ENCODE assay signal across 19 cellular contexts in the genomic region with DNA sequence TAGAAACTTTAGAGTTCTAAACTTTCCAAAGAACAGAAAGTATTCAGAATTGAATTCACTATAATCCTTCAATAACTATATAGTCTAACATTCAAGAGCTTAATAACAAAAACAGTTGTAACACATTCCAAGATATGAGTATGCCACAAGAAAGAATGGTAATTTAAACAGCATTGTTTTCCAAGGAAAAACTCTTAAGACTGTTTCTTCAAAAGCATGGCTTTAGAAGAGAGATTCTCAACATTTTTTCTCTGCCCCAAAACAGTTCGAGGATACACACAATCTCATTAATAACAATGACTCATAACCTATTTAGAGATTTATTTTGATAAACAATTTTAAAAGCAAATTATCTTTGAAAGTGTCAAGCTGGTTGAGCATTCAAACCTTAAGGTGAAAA. TPM values are rescaled to one million over a fixed set of nuclear protein-coding genes. Genes with fewer than 3 reads are reported as not detected.
A peak's percentile ranks its signal among the peaks of the same experiment; 100 is the strongest.
DNase-seq lines count a peak whose midpoint lies in the region; ATAC-seq and TF ChIP-seq lines count a peak whose summit lies in the region.
"Had no signal": no experiment of that assay in that cellular context is flagged by ENCODE, and none has a peak within 500 bp of the region (broad histone marks: within the 10 kb centered on the region; RNA-seq: fewer than 3 reads in every experiment).

No MANE protein-coding gene starts in this region.

- H3K36me3 ChIP-seq in HUES6 (ENCODE audit: control insufficient read depth, insufficient read depth, low read length) (no peaks in the 10 kb centered on the region), mesodermal cell (ENCODE audit: control insufficient read depth, insufficient read depth, low read length) (no peaks in the 10 kb centered on the region), left lung (no peaks in the 10 kb centered on the region)
- H3K36me3 ChIP-seq: BE2C, HAP-1 had no signal

- H3K27ac ChIP-seq in HUES6 (ENCODE audit: low read depth, low read length), result peak overlapping the region; percentile 59; the same call in 1 of the 2 replicates
- peak overlapping the region; percentile 32 for H3K27ac ChIP-seq in mesodermal cell (ENCODE audit: low read depth, low read length, severe bottlenecking)
- H3K27ac ChIP-seq in left lung, result no peak overlapping the region
- H3K27ac ChIP-seq: PC-9 had no signal

- no CpG with 5 or more reads among the region's 1 CpG for WGBS in mesodermal cell (ENCODE audit: insufficient coverage in 2 of 2), 2 experiments

- H3K9ac ChIP-seq in HUES6 (ENCODE audit: low read length), result no peak overlapping the region

- no peak for ATAC-seq in left lung

- DNase-seq in amniotic epithelial cell (ENCODE audit: low read depth), result peak; percentile 39
- no peak for DNase-seq in central memory CD4-positive, alpha-beta T cell
- no peak for DNase-seq in stimulated activated naive CD4-positive, alpha-beta T cell treated with Interleukin-2 at 50 U/mL for 16 hours (lab: John Stamatoyannopoulos, UW)
- no peak for DNase-seq in left lung
- DNase-seq in NCI-H187 (lab: John Stamatoyannopoulos, UW), result no peak
- DNase-seq: BE2C; Caco-2; CD4-positive, CD25-positive, alpha-beta regulatory T cell; GF-D8; Kasumi-1; NCI-H1105 treated with DMSO at 0.1 percent for 48 hours; NCI-H1694 treated with DMSO at 0.1 percent for 48 hours; NCI-H2227 treated with DMSO at 0.1 percent for 48 hours; NCI-H510A treated with DMSO at 0.1 percent for 48 hours; NCI-H82; PC-9 had no signal

- H3K9me3 ChIP-seq in HUES6 (ENCODE audit: control insufficient read depth, insufficient read depth, low read depth, low read length) (no peaks in the 10 kb centered on the region), mesodermal cell (ENCODE audit: control insufficient read depth, low read length) (no peaks in the 10 kb centered on the region), left lung (no peaks in the 10 kb centered on the region)
- H3K9me3 ChIP-seq: BE2C, Caco-2, HAP-1 had no signal

- intact Hi-C loops in left lung (cut with DNase I), result no loop called here

- no peaks in the 10 kb centered on the region for H3K27me3 ChIP-seq in HUES6 (ENCODE audit: control insufficient read depth, insufficient read depth, low read length)
- H3K27me3 ChIP-seq in left lung, result no peaks in the 10 kb centered on the region
- H3K27me3 ChIP-seq: BE2C had no signal

- TF ChIP-seq CTCF in left lung (IDR thresholded peaks at IDR 0.05), result no peak

- H3K4me1 ChIP-seq in HUES6 (ENCODE audit: control insufficient read depth, insufficient read depth, low read length) (peaks cover 35% of the 10 kb centered on the region), mesodermal cell (ENCODE audit: control insufficient read depth, insufficient read depth, low read length, poor library complexity, severe bottlenecking) (peaks cover 18% of the 10 kb centered on the region), left lung (no peaks in the 10 kb centered on the region)
- H3K4me1 ChIP-seq: BE2C had no signal

- H3K4me3 ChIP-seq in HUES6 (ENCODE audit: low read depth, low read length) (peak overlapping the region; percentile 9; the same call in 1 of the 2 replicates), mesodermal cell (ENCODE audit: extremely low read depth, insufficient read depth, low read length, poor library complexity, severe bottlenecking) (no peak overlapping the region), left lung (no peak overlapping the region)
- H3K4me3 ChIP-seq: HAP-1, PC-9 had no signal

RNA-seq across cellular contexts. Expression of a gene that starts 16.7 kb away (rescaled TPM):
- 20.1 TPM for polyA plus RNA-seq in mesodermal cell (2013, experiment 1 of 2)
- polyA plus RNA-seq in mesodermal cell (2013, experiment 2 of 2), result 17.8 TPM
- 10 to 100 TPM; 18.1 to 19.8 TPM for total RNA-seq in left lung

Comparison
In these comparisons a context has a peak if more than half of its experiments do, and no peak if none do; other contexts are left out.
1. H3K27ac ChIP-seq: peak in HUES6 (single experiment) and mesodermal cell (single experiment); none in left lung (0 of 2).